In genomic region chr12:105876426-105876927, GRCh38 we compare ENCODE assay signal across 1 cellular context.
TF ChIP-seq lines count a peak whose summit lies in the region.

No MANE protein-coding gene starts in this region.

TF ChIP-seq in GM23338, 12 proteins besides CTCF, POLR2A, EP300 and RAD21 (continued from another document):
- TF ChIP-seq CREB1 (CRISPR knock-in tag; IDR thresholded peaks at IDR 0.05; ENCODE audit: low read depth): no peak
- TF ChIP-seq STAT1 (IDR thresholded peaks at IDR 0.05; ENCODE audit: unreplicated experiment): no peak
- TF ChIP-seq POLR2AphosphoS5 (IDR thresholded peaks at IDR 0.05; ENCODE audit: low read depth): no peak
- TF ChIP-seq, protein P1, sequence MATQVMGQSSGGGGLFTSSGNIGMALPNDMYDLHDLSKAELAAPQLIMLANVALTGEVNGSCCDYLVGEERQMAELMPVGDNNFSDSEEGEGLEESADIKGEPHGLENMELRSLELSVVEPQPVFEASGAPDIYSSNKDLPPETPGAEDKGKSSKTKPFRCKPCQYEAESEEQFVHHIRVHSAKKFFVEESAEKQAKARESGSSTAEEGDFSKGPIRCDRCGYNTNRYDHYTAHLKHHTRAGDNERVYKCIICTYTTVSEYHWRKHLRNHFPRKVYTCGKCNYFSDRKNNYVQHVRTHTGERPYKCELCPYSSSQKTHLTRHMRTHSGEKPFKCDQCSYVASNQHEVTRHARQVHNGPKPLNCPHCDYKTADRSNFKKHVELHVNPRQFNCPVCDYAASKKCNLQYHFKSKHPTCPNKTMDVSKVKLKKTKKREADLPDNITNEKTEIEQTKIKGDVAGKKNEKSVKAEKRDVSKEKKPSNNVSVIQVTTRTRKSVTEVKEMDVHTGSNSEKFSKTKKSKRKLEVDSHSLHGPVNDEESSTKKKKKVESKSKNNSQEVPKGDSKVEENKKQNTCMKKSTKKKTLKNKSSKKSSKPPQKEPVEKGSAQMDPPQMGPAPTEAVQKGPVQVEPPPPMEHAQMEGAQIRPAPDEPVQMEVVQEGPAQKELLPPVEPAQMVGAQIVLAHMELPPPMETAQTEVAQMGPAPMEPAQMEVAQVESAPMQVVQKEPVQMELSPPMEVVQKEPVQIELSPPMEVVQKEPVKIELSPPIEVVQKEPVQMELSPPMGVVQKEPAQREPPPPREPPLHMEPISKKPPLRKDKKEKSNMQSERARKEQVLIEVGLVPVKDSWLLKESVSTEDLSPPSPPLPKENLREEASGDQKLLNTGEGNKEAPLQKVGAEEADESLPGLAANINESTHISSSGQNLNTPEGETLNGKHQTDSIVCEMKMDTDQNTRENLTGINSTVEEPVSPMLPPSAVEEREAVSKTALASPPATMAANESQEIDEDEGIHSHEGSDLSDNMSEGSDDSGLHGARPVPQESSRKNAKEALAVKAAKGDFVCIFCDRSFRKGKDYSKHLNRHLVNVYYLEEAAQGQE (IDR thresholded peaks at IDR 0.05; ENCODE audit: unreplicated experiment): no peak
- no peak for TF ChIP-seq NANOG (IDR thresholded peaks at IDR 0.05; ENCODE audit: borderline replicate concordance)
- no peak for TF ChIP-seq ZNF114 (CRISPR knock-in tag; IDR thresholded peaks at IDR 0.05)
